ENCODE assay signal across 10 cellular contexts in genomic region chr15:94238539-94239118, GRCh38.
A peak's percentile ranks its signal among the peaks of the same experiment; 100 is the strongest.
DNase-seq lines count a peak whose midpoint lies in the region; ATAC-seq and TF ChIP-seq lines count a peak whose summit lies in the region.
"Had no signal": no experiment of that assay in that cellular context is flagged by ENCODE, and none has a peak within 500 bp of the region (broad histone marks: within the 10 kb centered on the region; RNA-seq: fewer than 3 reads in every experiment).

No MANE protein-coding gene starts in this region.

- ATAC-seq in GM18508 (IDR thresholded peaks at IDR 0.05; ENCODE audit: insufficient read depth, unreplicated experiment) = peak; percentile 44
- peak; percentile 52 for ATAC-seq in GM21515 (IDR thresholded peaks at IDR 0.05; ENCODE audit: unreplicated experiment)
- peak; percentile 83 for ATAC-seq in HG03460 (IDR thresholded peaks at IDR 0.05; ENCODE audit: unreplicated experiment)
- no peak for ATAC-seq in HG03025 (IDR thresholded peaks at IDR 0.05; ENCODE audit: low FRiP score, unreplicated experiment)

- H3K36me3 ChIP-seq in brain microvascular endothelial cell (replicated peaks) = no peaks in the 10 kb centered on the region

- in situ Hi-C loops in brain microvascular endothelial cell (cut with HindIII; ENCODE audit: low pct_ligation_motif_present, low sequenced_read_pairs) = no loop called here

- DNase-seq in brain microvascular endothelial cell = no peak
- DNase-seq in GOT3 (lab: John Stamatoyannopoulos, UW) = no peak
- DNase-seq in SKM-1 treated with dmso at 0.1 percent for 144 hours (lab: John Stamatoyannopoulos, UW; ENCODE audit: unreplicated experiment) = no peak
- DNase-seq in DMS79 treated with DMSO at 0.1 percent for 48 hours (lab: John Stamatoyannopoulos, UW) = no peak
- DNase-seq: posterior cingulate gyrus had no signal

- TF ChIP-seq CTCF in brain microvascular endothelial cell (IDR thresholded peaks at IDR 0.05; ENCODE audit: low read depth, low read length, missing control alignments) = no peak

- no peaks in the 10 kb centered on the region for H3K27me3 ChIP-seq in brain microvascular endothelial cell (replicated peaks)

- H3K4me3 ChIP-seq in brain microvascular endothelial cell (ENCODE audit: low read depth, low read length) = no peak overlapping the region

- peak overlapping the region; percentile 21 for H3K27ac ChIP-seq in brain microvascular endothelial cell
- H3K27ac ChIP-seq: KMS-11 had no signal
